24 cellular contexts compared by ENCODE assay signal in the genomic region with DNA sequence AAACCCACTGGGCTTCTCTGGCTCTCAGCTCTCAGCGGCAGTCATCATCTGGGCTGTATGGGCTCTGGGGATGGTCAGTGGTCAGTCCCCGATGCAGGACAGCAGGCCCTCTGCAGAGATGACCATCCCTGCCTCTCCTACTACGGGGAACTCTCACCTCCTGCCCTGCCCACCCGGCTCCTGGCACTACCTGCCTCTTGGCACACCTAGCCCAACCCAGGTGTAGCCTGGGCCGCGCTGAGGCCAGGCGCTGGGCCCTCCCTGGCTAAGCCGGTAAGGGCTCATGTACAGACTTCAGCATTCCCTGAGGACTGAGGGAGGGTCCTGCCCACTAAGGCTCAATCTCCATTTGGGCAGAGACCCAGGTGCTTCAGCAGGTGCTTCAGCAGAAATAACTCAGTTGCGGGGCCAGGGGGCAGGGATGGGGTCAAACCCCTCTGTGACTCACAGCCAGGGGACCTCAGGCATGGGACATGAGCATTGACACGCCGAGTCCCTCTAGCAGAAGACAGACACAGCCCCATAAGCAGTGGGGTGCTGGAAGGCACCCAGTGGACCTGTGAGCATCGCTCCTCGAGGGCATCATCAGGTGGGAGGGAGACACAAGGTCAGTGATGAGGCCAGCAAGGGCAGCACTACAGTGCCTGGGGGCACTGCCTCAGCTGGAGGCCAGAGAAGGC.
DNase-seq lines count a peak whose midpoint lies in the region; ATAC-seq, FAIRE-seq and TF ChIP-seq lines count a peak whose summit lies in the region.
"Had no signal": no experiment of that assay in that cellular context is flagged by ENCODE, and none has a peak within 500 bp of the region (broad histone marks: within the 10 kb centered on the region; RNA-seq: fewer than 3 reads in every experiment).

No MANE protein-coding gene starts in this region.

- ATAC-seq in natural killer cell treated with Interleukin-12 subunit alpha and Interleukin-12 subunit beta and Interleukin-15 and Interleukin-18, amount 100 ng/mL, for 72 hours: no peak
- no peak for ATAC-seq in natural killer cell
- ATAC-seq: HCT116, PC-3 had no signal

- TF ChIP-seq CTCF in natural killer cell (IDR thresholded peaks at IDR 0.05) (no peak), astrocyte (IDR thresholded peaks at IDR 0.05; ENCODE audit: insufficient read depth, low read depth, low read length) (no peak), osteoblast (IDR thresholded peaks at IDR 0.05; ENCODE audit: extremely low read depth, low read depth, low read length) (no peak)

- no peaks in the 10 kb centered on the region for H3K9me3 Mint-ChIP-seq in natural killer cell treated with Interleukin-12 subunit alpha and Interleukin-12 subunit beta and Interleukin-15 and Interleukin-18, amount 100 ng/mL, for 72 hours
- no peaks in the 10 kb centered on the region for H3K9me3 Mint-ChIP-seq in natural killer cell
- no peaks in the 10 kb centered on the region for H3K9me3 Mint-ChIP-seq in astrocyte (ENCODE audit: unreplicated experiment)
- H3K9me3 Mint-ChIP-seq: CD8-positive, alpha-beta memory T cell; IgD-negative memory B cell had no signal

- intact Hi-C loops in natural killer cell (cut with micrococcal nuclease): no loop called here

- H3K36me3 ChIP-seq in astrocyte (ENCODE audit: insufficient read depth, low read length): no peaks in the 10 kb centered on the region
- H3K36me3 ChIP-seq in osteoblast (ENCODE audit: insufficient read depth, low read length): no peaks in the 10 kb centered on the region
- H3K36me3 ChIP-seq in HAP-1 (replicated peaks): no peaks in the 10 kb centered on the region

- H3K4me1 ChIP-seq in astrocyte (ENCODE audit: insufficient read depth, low read length): no peaks in the 10 kb centered on the region
- no peaks in the 10 kb centered on the region for H3K4me1 ChIP-seq in osteoblast (ENCODE audit: insufficient read depth, low read length)
- H3K4me1 ChIP-seq in HAP-1: no peaks in the 10 kb centered on the region

- H3K4me2 ChIP-seq in astrocyte (ENCODE audit: low read length) (no peak overlapping the region), osteoblast (ENCODE audit: insufficient read depth, low read length) (no peak overlapping the region)
- H3K4me2 ChIP-seq: KMS-11 had no signal

- no peak for FAIRE-seq in astrocyte (lab: Jason Lieb, UNC)
- FAIRE-seq: GM12891, H1 had no signal

- no peaks in the 10 kb centered on the region for H4K20me1 ChIP-seq in astrocyte (ENCODE audit: insufficient read depth, low read length)
- H4K20me1 ChIP-seq in osteoblast (ENCODE audit: insufficient read depth, low read length): no peaks in the 10 kb centered on the region

- no peak overlapping the region for H3K9ac ChIP-seq in astrocyte (ENCODE audit: low read length)
- H3K9ac ChIP-seq: KMS-11 had no signal

- H3K27me3 ChIP-seq in astrocyte (ENCODE audit: insufficient read depth, low read length) (no peaks in the 10 kb centered on the region), osteoblast (ENCODE audit: insufficient read depth, low read length) (no peaks in the 10 kb centered on the region), HAP-1 (ENCODE audit: low read depth) (no peaks in the 10 kb centered on the region)
- H3K27me3 ChIP-seq: SJCRH30 had no signal

- no peak overlapping the region for H3K27ac Mint-ChIP-seq in natural killer cell treated with Interleukin-12 subunit alpha and Interleukin-12 subunit beta and Interleukin-15 and Interleukin-18, amount 100 ng/mL, for 72 hours
- no peak overlapping the region for H3K27ac Mint-ChIP-seq in natural killer cell
- peak overlapping the region; percentile 58 for H3K27ac Mint-ChIP-seq in astrocyte (ENCODE audit: unreplicated experiment)
- H3K27ac Mint-ChIP-seq: IgD-negative memory B cell had no signal

- no peaks in the 10 kb centered on the region for H3K27me3 Mint-ChIP-seq in natural killer cell treated with Interleukin-12 subunit alpha and Interleukin-12 subunit beta and Interleukin-15 and Interleukin-18, amount 100 ng/mL, for 72 hours
- H3K27me3 Mint-ChIP-seq in natural killer cell (ENCODE audit: low read depth in 2 of 2): no peaks in the 10 kb centered on the region
- H3K27me3 Mint-ChIP-seq in astrocyte (ENCODE audit: low read depth, unreplicated experiment): no peaks in the 10 kb centered on the region
- H3K27me3 Mint-ChIP-seq: IgD-negative memory B cell had no signal

- no peak overlapping the region for H3K4me3 Mint-ChIP-seq in natural killer cell treated with Interleukin-12 subunit alpha and Interleukin-12 subunit beta and Interleukin-15 and Interleukin-18, amount 100 ng/mL, for 72 hours
- H3K4me3 Mint-ChIP-seq in natural killer cell: no peak overlapping the region
- H3K4me3 Mint-ChIP-seq in astrocyte (ENCODE audit: unreplicated experiment): no peak overlapping the region
- H3K4me3 Mint-ChIP-seq: CD8-positive, alpha-beta memory T cell; IgD-negative memory B cell had no signal

- in situ Hi-C loops in HAP-1 (cut with MboI; ENCODE audit: low sequenced_read_pairs): no loop called here

- no peak overlapping the region for H2AFZ ChIP-seq in astrocyte (ENCODE audit: low read depth, low read length)
- no peak overlapping the region for H2AFZ ChIP-seq in osteoblast (ENCODE audit: low read length)

- peak; percentile 47 for DNase-seq in natural killer cell treated with Interleukin-12 subunit alpha and Interleukin-12 subunit beta and Interleukin-15 and Interleukin-18, amount 100 ng/mL, for 72 hours (ENCODE audit: low spot score)
- DNase-seq in natural killer cell: no peak
- DNase-seq in astrocyte (ENCODE audit: low read depth): no peak
- peak; percentile 72 for DNase-seq in osteoblast (ENCODE audit: insufficient read length, low spot score, missing footprints)
- no peak for DNase-seq in cerebellar nuclear complex (lab: John Stamatoyannopoulos, UW)
- no peak for DNase-seq in NCI-H748 (lab: John Stamatoyannopoulos, UW; ENCODE audit: unreplicated experiment)
- DNase-seq in HAP-1 (ENCODE audit: low spot score in 2 of 2): no peak
- DNase-seq: CD8-positive, alpha-beta memory T cell; DMS79 treated with DMSO at 0.1 percent for 48 hours; GF-D8; MM.1S; NCI-H2029; NCI-H446; NCI-H524 treated with DMSO at 0.1 percent for 48 hours; NCI-H82; NK-92 treated with Interleukin-12 subunit alpha and Interleukin-12 subunit beta, amount 100 ng/mL, for 24 hours; PC-3; SJCRH30 had no signal

- H3K9me3 ChIP-seq in astrocyte (ENCODE audit: insufficient read depth, low read depth, low read length): no peaks in the 10 kb centered on the region
- no peaks in the 10 kb centered on the region for H3K9me3 ChIP-seq in osteoblast (ENCODE audit: low read depth, low read length)
- no peaks in the 10 kb centered on the region for H3K9me3 ChIP-seq in HAP-1
- H3K9me3 ChIP-seq: SJCRH30 had no signal

- H3K27ac ChIP-seq in astrocyte (ENCODE audit: low read depth, low read length): no peak overlapping the region
- H3K27ac ChIP-seq in osteoblast (ENCODE audit: low read depth, low read length): no peak overlapping the region
- H3K27ac ChIP-seq: C4-2B, KMS-11, SJCRH30 had no signal

- no peak overlapping the region for H3K4me3 ChIP-seq in astrocyte (ENCODE audit: insufficient read depth, low read depth, low read length)
- H3K4me3 ChIP-seq in osteoblast (ENCODE audit: insufficient read depth, low read length): no peak overlapping the region
- H3K4me3 ChIP-seq in HAP-1: no peak overlapping the region
- H3K4me3 ChIP-seq: SJCRH30 had no signal

- no peaks in the 10 kb centered on the region for H3K4me1 Mint-ChIP-seq in natural killer cell treated with Interleukin-12 subunit alpha and Interleukin-12 subunit beta and Interleukin-15 and Interleukin-18, amount 100 ng/mL, for 72 hours (ENCODE audit: low read depth in 2 of 2)
- no peaks in the 10 kb centered on the region for H3K4me1 Mint-ChIP-seq in natural killer cell
- H3K4me1 Mint-ChIP-seq in astrocyte (ENCODE audit: low read depth, unreplicated experiment): no peaks in the 10 kb centered on the region
- H3K4me1 Mint-ChIP-seq: CD8-positive, alpha-beta memory T cell; IgD-negative memory B cell had no signal

- no peaks in the 10 kb centered on the region for H3K79me2 ChIP-seq in astrocyte (ENCODE audit: insufficient read depth, low read length)
- H3K79me2 ChIP-seq in osteoblast (ENCODE audit: insufficient read depth, low read length): no peaks in the 10 kb centered on the region

- no peaks in the 10 kb centered on the region for H3K36me3 Mint-ChIP-seq in natural killer cell treated with Interleukin-12 subunit alpha and Interleukin-12 subunit beta and Interleukin-15 and Interleukin-18, amount 100 ng/mL, for 72 hours
- H3K36me3 Mint-ChIP-seq in natural killer cell (no peaks in the 10 kb centered on the region), astrocyte (ENCODE audit: low read depth, unreplicated experiment) (peaks cover 18% of the 10 kb centered on the region)

Comparison
In these comparisons a context has a peak if more than half of its experiments do, and no peak if none do; other contexts are left out.
1. DNase-seq: peak in natural killer cell treated with Interleukin-12 subunit alpha and Interleukin-12 subunit beta and Interleukin-15 and Interleukin-18, amount 100 ng/mL, for 72 hours (single experiment) and osteoblast (single experiment); none in natural killer cell (single experiment), astrocyte (single experiment), cerebellar nuclear complex (0 of 2), NCI-H748 (single experiment) and HAP-1 (0 of 2).